In the genomic region with DNA sequence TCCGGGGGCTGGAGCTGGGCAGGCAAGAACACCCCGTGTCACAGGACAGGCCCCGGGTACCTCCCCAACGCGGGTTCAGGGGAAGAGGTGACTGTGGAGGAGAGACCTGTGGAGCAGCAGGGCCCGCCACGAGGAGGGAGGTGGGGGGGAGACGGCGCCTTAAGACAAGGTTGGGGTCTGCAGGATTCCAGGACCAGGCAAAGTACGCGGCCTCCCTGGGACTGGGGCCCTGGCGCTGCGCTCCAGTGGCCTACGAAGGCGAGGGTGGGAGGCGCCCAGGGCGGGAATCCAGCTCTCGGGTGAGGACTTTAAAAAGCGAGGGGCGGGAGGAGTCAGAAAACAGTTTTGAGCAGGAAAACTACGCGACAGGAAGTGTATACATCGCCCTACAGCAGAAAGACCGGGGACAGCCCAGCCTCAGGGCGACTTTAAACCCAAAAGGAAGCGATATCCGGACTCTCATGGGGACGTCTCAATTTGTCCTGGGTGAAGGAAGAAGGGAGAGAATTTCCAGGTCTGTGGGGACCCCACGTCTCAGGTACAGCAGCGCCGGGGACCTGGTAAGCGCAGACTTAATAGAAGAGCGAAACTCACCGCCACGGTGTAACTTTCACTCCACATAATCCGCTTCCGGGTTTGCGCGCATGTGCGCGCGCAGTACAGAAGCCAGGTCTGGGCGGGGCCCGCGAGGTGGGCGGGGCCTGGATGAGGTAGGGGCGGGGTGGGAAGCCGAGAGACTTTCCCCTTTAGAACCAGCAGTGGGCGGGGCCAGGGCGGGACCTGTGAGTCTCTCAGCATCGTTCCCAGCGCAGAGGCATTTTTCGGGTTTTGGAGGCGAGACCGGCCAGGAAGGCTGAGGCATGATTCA, we compare ENCODE assay signal across 8 cellular contexts. TPM values are rescaled to one million over a fixed set of nuclear protein-coding genes. Genes with fewer than 3 reads are reported as not detected.
DNase-seq lines count a peak whose midpoint lies in the region; ATAC-seq and TF ChIP-seq lines count a peak whose summit lies in the region.

A gene (minus strand): TSS at position 638 of the 868 bp plus-strand sequence.

- ATAC-seq in GM23338 (peak; percentile 83), gastroesophageal sphincter (peak; percentile 98)

- peaks cover 6% of the 10 kb centered on the region; the same call in 1 of the 2 replicates for H4K20me1 ChIP-seq in GM23338 (replicated peaks; ENCODE audit: insufficient read depth)

- H3K4me1 Mint-ChIP-seq in GM23338: peaks cover 8% of the 10 kb centered on the region

- peak within 1 kb of the TSS; percentile 94 for H3K27ac Mint-ChIP-seq in GM23338

- H3K27me3 ChIP-seq in GM23338 (ENCODE audit: insufficient read depth) (peaks cover 17% of the 10 kb centered on the region; the same call in 1 of the 2 replicates), SJSA1 (replicated peaks) (no peaks in the 10 kb centered on the region), gastroesophageal sphincter (no peaks in the 10 kb centered on the region), neutrophil (no peaks in the 10 kb centered on the region)

- H3K27me3 Mint-ChIP-seq in GM23338 (ENCODE audit: insufficient read depth, low read depth, poor library complexity): peaks cover 15% of the 10 kb centered on the region

- WGBS in gastroesophageal sphincter (ENCODE audit: low coverage in 1 of 2), 2 donors: 0% methylated on average over 11 to 18 of the region's 55 CpGs

- H2AFZ ChIP-seq in GM23338: peak within 1 kb of the TSS; percentile 96

- 0 out of 2 replicates have a peak, but pooled peaks cover 2% of the 10 kb centered on the region for H3K79me2 ChIP-seq in GM23338 (replicated peaks; ENCODE audit: insufficient read depth)

- H3K4me3 Mint-ChIP-seq in GM23338: peak within 1 kb of the TSS; percentile 94

- H3K27ac ChIP-seq in GM23338 (ENCODE audit: low read depth) (peak within 1 kb of the TSS; percentile 90), SJSA1 (peak within 1 kb of the TSS; percentile 68), gastroesophageal sphincter (peak within 1 kb of the TSS; percentile 49 to 89 (median 84)), neutrophil (peak within 1 kb of the TSS; percentile 85)

- H3K4me3 ChIP-seq in GM23338 (peak within 1 kb of the TSS; percentile 93), SJSA1 (peak within 1 kb of the TSS; percentile 56), gastroesophageal sphincter (peak within 1 kb of the TSS; percentile 56 to 68), neutrophil (ENCODE audit: low read depth in 1 of 2, low read length in 1 of 2) (peak within 1 kb of the TSS; percentile 76 to 95)

- H3K36me3 Mint-ChIP-seq in GM23338 (ENCODE audit: low read depth): peaks cover 10% of the 10 kb centered on the region

- TF ChIP-seq CTCF in GM23338 (conservative IDR thresholded peaks at IDR 0.05; ENCODE audit: low read depth in 2 of 2) (no peak), gastroesophageal sphincter (IDR thresholded peaks at IDR 0.05) (no peak), neutrophil (IDR thresholded peaks at IDR 0.05) (no peak), subcutaneous adipose tissue (IDR thresholded peaks at IDR 0.05; ENCODE audit: low read depth) (no peak)

- H3K36me3 ChIP-seq in GM23338 (ENCODE audit: insufficient read depth) (no peaks in the 10 kb centered on the region), SJSA1 (peaks cover 14% of the 10 kb centered on the region), gastroesophageal sphincter (peaks cover 0 to 20% of the 10 kb centered on the region in 2 donors), neutrophil (no peaks in the 10 kb centered on the region)

- no peaks in the 10 kb centered on the region for H3K9me3 ChIP-seq in SJSA1 (replicated peaks)
- no peaks in the 10 kb centered on the region for H3K9me3 ChIP-seq in gastroesophageal sphincter
- peaks cover 4% of the 10 kb centered on the region for H3K9me3 ChIP-seq in neutrophil

- H3K9me2 ChIP-seq in GM23338 (ENCODE audit: insufficient read depth): no peaks in the 10 kb centered on the region

- TF ChIP-seq POLR2A in gastroesophageal sphincter (IDR thresholded peaks at IDR 0.05): peak in 1 of 2 donors; percentile 43

- H3K4me1 ChIP-seq in GM23338 (ENCODE audit: insufficient read depth) (peaks cover 8% of the 10 kb centered on the region), SJSA1 (replicated peaks) (peaks cover 7% of the 10 kb centered on the region), gastroesophageal sphincter (peaks cover 0 to 20% (median 11%) of the 10 kb centered on the region in 3 donors), neutrophil (ENCODE audit: control insufficient read depth in 1 of 2, insufficient read depth in 1 of 2, low read depth in 1 of 2, low read length in 1 of 2) (peaks cover 17 to 18% of the 10 kb centered on the region in 2 experiments)

- H3F3A ChIP-seq in GM23338 (replicated peaks; ENCODE audit: low read depth): peaks cover 14% of the 10 kb centered on the region

- no peak for TF ChIP-seq EP300 in gastroesophageal sphincter (IDR thresholded peaks at IDR 0.05)

- no peaks in the 10 kb centered on the region for H3K9me3 Mint-ChIP-seq in GM23338

- DNase-seq in DMS79 (lab: John Stamatoyannopoulos, UW): peak; percentile 83
- DNase-seq in GM23338 (ENCODE audit: low spot score): peak; percentile 99
- peak; percentile 92 for DNase-seq in LoVo (ENCODE audit: low spot score)
- peak; percentile 90 to 97 for DNase-seq in SJSA1 (ENCODE audit: low read depth in 1 of 2, low spot score in 2 of 2)
- peak; percentile 93 for DNase-seq in activated naive CD4-positive, alpha-beta T cell treated with Interleukin-2 at 50 U/mL for 16 hours

- peak within 1 kb of the TSS; percentile 99 for H3K4me2 ChIP-seq in GM23338

TF ChIP-seq in GM23338, 12 proteins besides CTCF, POLR2A, EP300 and RAD21 (continues in another document):
- TF ChIP-seq POLR2AphosphoS5 (IDR thresholded peaks at IDR 0.05; ENCODE audit: low read depth) (peak; percentile 78), EZH2phosphoT487 (IDR thresholded peaks at IDR 0.05; ENCODE audit: unreplicated experiment) (no peak), STAT1 (IDR thresholded peaks at IDR 0.05; ENCODE audit: unreplicated experiment) (no peak)
- TF ChIP-seq, protein P1, sequence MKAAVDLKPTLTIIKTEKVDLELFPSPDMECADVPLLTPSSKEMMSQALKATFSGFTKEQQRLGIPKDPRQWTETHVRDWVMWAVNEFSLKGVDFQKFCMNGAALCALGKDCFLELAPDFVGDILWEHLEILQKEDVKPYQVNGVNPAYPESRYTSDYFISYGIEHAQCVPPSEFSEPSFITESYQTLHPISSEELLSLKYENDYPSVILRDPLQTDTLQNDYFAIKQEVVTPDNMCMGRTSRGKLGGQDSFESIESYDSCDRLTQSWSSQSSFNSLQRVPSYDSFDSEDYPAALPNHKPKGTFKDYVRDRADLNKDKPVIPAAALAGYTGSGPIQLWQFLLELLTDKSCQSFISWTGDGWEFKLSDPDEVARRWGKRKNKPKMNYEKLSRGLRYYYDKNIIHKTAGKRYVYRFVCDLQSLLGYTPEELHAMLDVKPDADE (IDR thresholded peaks at IDR 0.05): 0 out of 2 replicates have a peak, but pooled peaks have one; percentile 13

RNA-seq across cellular contexts. Expression of the gene that starts here (rescaled TPM):
- total RNA-seq in GM23338 (2014; rRNA removed; shearing (Covaris generic)): 20.6 and 25.0 TPM in 2 replicates
- 11.9 and 16.2 TPM in 2 replicates for polyA plus RNA-seq in GM23338 (2016; fragmentation: Nextera tagmentation; extraction: Ambion mirVana)
- 22.4 and 37.7 TPM in 2 replicates for total RNA-seq in SJSA1 (2014; rRNA removed; shearing (Covaris generic))
- 10 to 100 TPM; 30.3 to 99.3 (median 49.4) TPM for total RNA-seq in gastroesophageal sphincter
- total RNA-seq in subcutaneous adipose tissue: 10 to 100 TPM; 54.8 to 85.4 (median 58.8) TPM

Comparison
In these comparisons a context has a peak if more than half of its experiments do, and no peak if none do; other contexts are left out.
1. Peak in every context shown above with its lines: DNase-seq, ATAC-seq, H3K4me3 ChIP-seq and H3K27ac ChIP-seq.